Comparison of ENCODE assay signal across 23 cellular contexts in the genomic region with DNA sequence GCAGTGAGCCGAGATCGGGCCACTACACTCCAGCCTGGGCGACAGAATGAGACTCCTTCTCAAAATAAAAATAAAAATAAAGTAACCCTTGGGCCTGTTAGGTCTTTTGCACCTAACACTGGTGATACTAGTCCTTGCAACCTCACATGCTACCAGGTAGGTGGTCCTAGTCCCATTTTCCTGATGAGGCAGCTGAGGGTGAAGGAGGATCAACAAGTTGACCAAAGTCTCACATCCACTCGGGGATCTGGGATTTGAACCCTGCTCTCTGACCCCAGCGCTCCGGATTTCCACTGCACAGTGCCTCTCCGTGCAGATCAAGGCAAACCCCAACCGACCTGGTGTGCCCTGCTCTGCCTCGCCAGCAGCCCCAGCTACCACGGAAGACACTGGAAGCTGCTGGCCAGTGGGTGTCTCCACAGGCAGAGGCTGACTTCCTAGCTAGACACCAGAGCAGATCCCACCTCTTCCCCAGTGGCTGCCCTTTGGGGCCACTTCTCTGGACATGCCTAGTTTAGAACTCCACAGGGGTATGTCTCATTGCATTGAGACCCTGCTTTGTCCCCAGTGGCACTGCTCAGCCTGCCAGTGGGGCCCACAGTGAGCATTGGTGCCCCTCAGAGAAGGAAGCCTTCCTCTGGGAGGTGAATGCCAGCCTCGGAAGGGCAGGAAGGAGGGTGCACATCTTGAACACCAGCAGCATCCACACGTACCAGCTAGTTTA.
"Had no signal": no experiment of that assay in that cellular context is flagged by ENCODE, and none has a peak within 500 bp of the region (broad histone marks: within the 10 kb centered on the region; RNA-seq: fewer than 3 reads in every experiment).

No MANE protein-coding gene starts in this region.

- H3K79me2 ChIP-seq: parathyroid adenoma had no signal

- H3K27ac ChIP-seq: colonic mucosa, foreskin keratinocyte, neutrophil, parathyroid adenoma, thoracic aorta had no signal

- H3K4me3 ChIP-seq: colonic mucosa, mucosa of descending colon, stomach, thoracic aorta had no signal

- H3K36me3 ChIP-seq: colonic mucosa, thoracic aorta had no signal

- H3K27ac Mint-ChIP-seq: activated CD4-positive, alpha-beta T cell treated with anti-CD3 and anti-CD28 coated beads, Interleukin-2, amount 10 ng/mL, durations not matched to agents 24 days and 14 days; activated CD8-positive, alpha-beta T cell treated with anti-CD3 and anti-CD28 coated beads for 36 hours; activated naive CD8-positive, alpha-beta T cell treated with anti-CD3 and anti-CD28 coated beads, Interleukin-2, amount 50 U/mL, for 24 hours; activated T-helper 17 cell treated with anti-CD3 and anti-CD28 coated beads, Interleukin-2, amount 50 U/mL, for 72 hours; stimulated activated effector memory CD8-positive, alpha-beta T cell treated with anti-CD3 and anti-CD28 coated beads, Interleukin-12 subunit alpha, Interleukin-12 subunit beta, amount 100 ng/mL, for 72 hours had no signal

- H2AFZ ChIP-seq: parathyroid adenoma had no signal

- H3K9me3 ChIP-seq: colonic mucosa, mucosa of descending colon, neutrophil, stomach, thoracic aorta had no signal

- DNase-seq: activated CD4-positive, alpha-beta T cell treated with anti-CD3 and anti-CD28 coated beads, Interleukin-2, amount 10 ng/mL, durations not matched to agents 24 days and 14 days; activated CD8-positive, alpha-beta T cell treated with anti-CD3 and anti-CD28 coated beads for 36 hours; activated naive CD4-positive, alpha-beta T cell treated with Interleukin-2 at 50 U/mL for 16 hours; activated naive CD8-positive, alpha-beta T cell treated with anti-CD3 and anti-CD28 coated beads, Interleukin-2, amount 50 U/mL, for 24 hours; activated T-cell treated with anti-CD3 and anti-CD28 coated beads, Interleukin-2, amount 50 U/mL, for 1 hour; central memory CD4-positive, alpha-beta T cell; colonic mucosa; foreskin keratinocyte; glutamatergic neuron; hippocampal formation; mucosa of descending colon; naive B cell; stimulated activated CD4-positive, alpha-beta T cell treated with anti-CD3 and anti-CD28 coated beads, Interleukin-4, amount 100 ng/mL, for 24 hours; stomach; T-helper 1 cell; T1000 had no signal

- H3K36me3 Mint-ChIP-seq: brain; stimulated activated effector memory CD8-positive, alpha-beta T cell treated with anti-CD3 and anti-CD28 coated beads, Interleukin-12 subunit alpha, Interleukin-12 subunit beta, amount 100 ng/mL, for 72 hours had no signal

- H3K27me3 Mint-ChIP-seq: activated CD8-positive, alpha-beta T cell treated with anti-CD3 and anti-CD28 coated beads for 36 hours; activated naive CD8-positive, alpha-beta T cell treated with anti-CD3 and anti-CD28 coated beads, Interleukin-2, amount 50 U/mL, for 24 hours; activated T-helper 17 cell treated with anti-CD3 and anti-CD28 coated beads, Interleukin-2, amount 50 U/mL, for 72 hours had no signal

- H3K9ac ChIP-seq: parathyroid adenoma had no signal

- H3K27me3 ChIP-seq: colonic mucosa, foreskin keratinocyte, stomach had no signal

- H3K4me1 ChIP-seq: colonic mucosa, parathyroid adenoma had no signal

- H3K4me3 Mint-ChIP-seq: activated CD4-positive, alpha-beta T cell treated with anti-CD3 and anti-CD28 coated beads, Interleukin-2, amount 10 ng/mL, durations not matched to agents 24 days and 14 days; activated CD8-positive, alpha-beta T cell treated with anti-CD3 and anti-CD28 coated beads for 36 hours; activated naive CD8-positive, alpha-beta T cell treated with anti-CD3 and anti-CD28 coated beads, Interleukin-2, amount 50 U/mL, for 24 hours; activated T-helper 17 cell treated with anti-CD3 and anti-CD28 coated beads, Interleukin-2, amount 50 U/mL, for 72 hours; brain; naive B cell; stimulated activated effector memory CD8-positive, alpha-beta T cell treated with anti-CD3 and anti-CD28 coated beads, Interleukin-12 subunit alpha, Interleukin-12 subunit beta, amount 100 ng/mL, for 72 hours had no signal

- ATAC-seq: activated CD8-positive, alpha-beta T cell treated with anti-CD3 and anti-CD28 coated beads for 36 hours; activated naive CD8-positive, alpha-beta T cell treated with anti-CD3 and anti-CD28 coated beads, Interleukin-2, amount 50 U/mL, for 24 hours; activated T-helper 17 cell treated with anti-CD3 and anti-CD28 coated beads, Interleukin-2, amount 50 U/mL, for 72 hours; foreskin keratinocyte; mucosa of descending colon; sciatic nerve; stimulated activated effector memory CD8-positive, alpha-beta T cell treated with anti-CD3 and anti-CD28 coated beads, Interleukin-12 subunit alpha, Interleukin-12 subunit beta, amount 100 ng/mL, for 72 hours had no signal

- H3K9me3 Mint-ChIP-seq: activated CD4-positive, alpha-beta T cell treated with anti-CD3 and anti-CD28 coated beads, Interleukin-2, amount 10 ng/mL, durations not matched to agents 24 days and 14 days; activated CD8-positive, alpha-beta T cell treated with anti-CD3 and anti-CD28 coated beads for 36 hours; activated naive CD8-positive, alpha-beta T cell treated with anti-CD3 and anti-CD28 coated beads, Interleukin-2, amount 50 U/mL, for 24 hours; activated T-helper 17 cell treated with anti-CD3 and anti-CD28 coated beads, Interleukin-2, amount 50 U/mL, for 72 hours; naive B cell; stimulated activated effector memory CD8-positive, alpha-beta T cell treated with anti-CD3 and anti-CD28 coated beads, Interleukin-12 subunit alpha, Interleukin-12 subunit beta, amount 100 ng/mL, for 72 hours had no signal
